ENCODE assay signal across 15 cellular contexts in the genomic region with DNA sequence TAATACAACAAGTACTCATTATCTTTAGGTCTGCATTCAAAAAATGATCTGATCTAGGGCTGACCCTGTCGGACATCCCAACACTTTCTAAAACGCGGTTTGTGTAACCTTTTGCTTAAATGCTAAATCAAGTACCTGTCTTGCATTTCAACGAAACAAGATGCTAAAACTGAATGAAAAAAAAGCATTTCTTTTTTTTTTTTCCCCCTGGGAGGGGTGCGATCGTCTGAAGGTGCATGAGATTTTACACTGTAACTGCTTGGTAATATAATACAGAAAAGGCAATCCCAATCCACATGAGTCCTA.
DNase-seq lines count a peak whose midpoint lies in the region; ATAC-seq and TF ChIP-seq lines count a peak whose summit lies in the region.
"Had no signal": no experiment of that assay in that cellular context is flagged by ENCODE, and none has a peak within 500 bp of the region (broad histone marks: within the 10 kb centered on the region; RNA-seq: fewer than 3 reads in every experiment).

No MANE protein-coding gene starts in this region.

- WGBS in esophagus muscularis mucosa: 23% methylated on average over 6 of the region's 6 CpGs

- intact Hi-C loops in esophagus muscularis mucosa (cut with DNase I): loop anchor here (2.0 to 10.0 kb wide), 5 partner anchors 140 to 1263 kb away; a partner anchor contains a TSS

- no peak for TF ChIP-seq CTCF in esophagus muscularis mucosa (IDR thresholded peaks at IDR 0.05)
- no peak for TF ChIP-seq CTCF in type B pancreatic cell (conservative IDR thresholded peaks at IDR 0.05)

- no peaks in the 10 kb centered on the region for H3K9me3 Mint-ChIP-seq in type B pancreatic cell
- H3K9me3 Mint-ChIP-seq: activated naive CD8-positive, alpha-beta T cell treated with anti-CD3 and anti-CD28 coated beads for 36 hours; stimulated activated memory B cell treated with anti-CD40 and anti-IgM and Interleukin-4, amounts not matched to agents 10 μg/mL and 1 μg/mL and 100 μg/mL, for 72 hours had no signal

- peak overlapping the region; percentile 98 for H3K27ac ChIP-seq in SK-N-MC
- peak overlapping the region; percentile 95 to 98 (median 97) for H3K27ac ChIP-seq in esophagus muscularis mucosa (replicated peaks in 1 of 4)
- H3K27ac ChIP-seq in muscle layer of colon (ENCODE audit: low read depth, low read length): peak overlapping the region; percentile 96

- peak overlapping the region; percentile 91 for H3K4me3 Mint-ChIP-seq in type B pancreatic cell
- H3K4me3 Mint-ChIP-seq: activated naive CD8-positive, alpha-beta T cell treated with anti-CD3 and anti-CD28 coated beads for 36 hours; natural killer cell treated with Interleukin-12 subunit alpha and Interleukin-12 subunit beta and Interleukin-15 and Interleukin-18, amount 100 ng/mL, for 72 hours; stimulated activated memory B cell treated with anti-CD40 and anti-IgM and Interleukin-4, amounts not matched to agents 10 μg/mL and 1 μg/mL and 100 μg/mL, for 72 hours had no signal

- H3K4me3 ChIP-seq in SK-N-MC (peak overlapping the region; percentile 60), esophagus muscularis mucosa (peak overlapping the region; percentile 65 to 73 (median 68)), muscle layer of colon (ENCODE audit: low read depth in 1 of 2, low read length in 2 of 2) (peak overlapping the region; percentile 38 to 81)

- TF ChIP-seq EP300 in esophagus muscularis mucosa (IDR thresholded peaks at IDR 0.05): no peak

- DNase-seq in SK-N-MC (ENCODE audit: low read depth, low spot score) (no peak), esophagus muscularis mucosa (ENCODE audit: extremely low spot score) (no peak), type B pancreatic cell (ENCODE audit: extremely low spot score, unreplicated experiment) (no peak), amniotic stem cell (lab: John Stamatoyannopoulos, UW) (no peak), NCI-H1417 treated with DMSO at 0.1 percent for 48 hours (lab: John Stamatoyannopoulos, UW) (no peak)
- DNase-seq: activated CD4-positive, alpha-beta T cell treated with anti-CD3 and anti-CD28 coated beads for 48 hours; activated naive CD8-positive, alpha-beta T cell treated with anti-CD3 and anti-CD28 coated beads for 36 hours; activated T-cell treated with anti-CD3 and anti-CD28 coated beads for 4 hours; NK-92 treated with Interleukin-12 subunit alpha and Interleukin-12 subunit beta, amount 100 ng/mL, for 24 hours; Right ventricle myocardium superior had no signal

- H3K9ac ChIP-seq in SK-N-MC (ENCODE audit: insufficient read length) (peak overlapping the region; percentile 66), muscle layer of colon (ENCODE audit: low read length) (peak overlapping the region; percentile 96)

- no peaks in the 10 kb centered on the region for H3K36me3 ChIP-seq in SK-N-MC (ENCODE audit: insufficient read depth, low read length)
- no peaks in the 10 kb centered on the region for H3K36me3 ChIP-seq in esophagus muscularis mucosa
- no peaks in the 10 kb centered on the region for H3K36me3 ChIP-seq in muscle layer of colon (ENCODE audit: insufficient read depth, low read length)

- H3K9me3 ChIP-seq in SK-N-MC (ENCODE audit: low read depth, low read length) (no peaks in the 10 kb centered on the region), esophagus muscularis mucosa (no peaks in the 10 kb centered on the region), muscle layer of colon (ENCODE audit: low read length) (no peaks in the 10 kb centered on the region)

- H3K27me3 ChIP-seq in esophagus muscularis mucosa (peaks cover 0 to 52% (median 8%) of the 10 kb centered on the region in 4 donors), muscle layer of colon (ENCODE audit: control insufficient read depth in 1 of 2, insufficient read depth in 2 of 2, low read length in 2 of 2) (peaks cover 0 to 12% of the 10 kb centered on the region in 2 donors)

- peaks cover 32% of the 10 kb centered on the region for H3K4me1 Mint-ChIP-seq in type B pancreatic cell (ENCODE audit: unreplicated experiment)

- ATAC-seq in HG02870 (IDR thresholded peaks at IDR 0.05; ENCODE audit: unreplicated experiment): no peak
- ATAC-seq: natural killer cell treated with Interleukin-12 subunit alpha and Interleukin-12 subunit beta and Interleukin-15 and Interleukin-18, amount 100 ng/mL, for 72 hours; stimulated activated memory B cell treated with anti-CD40 and anti-IgM and Interleukin-4, amounts not matched to agents 10 μg/mL and 1 μg/mL and 100 μg/mL, for 72 hours had no signal

- TF ChIP-seq POLR2A in esophagus muscularis mucosa (IDR thresholded peaks at IDR 0.05; ENCODE audit: low read depth): no peak

- H3K27ac Mint-ChIP-seq in type B pancreatic cell: peak overlapping the region; percentile 94
- H3K27ac Mint-ChIP-seq: activated naive CD8-positive, alpha-beta T cell treated with anti-CD3 and anti-CD28 coated beads for 36 hours; CD14-positive monocyte; natural killer cell treated with Interleukin-12 subunit alpha and Interleukin-12 subunit beta and Interleukin-15 and Interleukin-18, amount 100 ng/mL, for 72 hours; stimulated activated memory B cell treated with anti-CD40 and anti-IgM and Interleukin-4, amounts not matched to agents 10 μg/mL and 1 μg/mL and 100 μg/mL, for 72 hours had no signal

- no peaks in the 10 kb centered on the region for H3K36me3 Mint-ChIP-seq in type B pancreatic cell
- H3K36me3 Mint-ChIP-seq: activated naive CD8-positive, alpha-beta T cell treated with anti-CD3 and anti-CD28 coated beads for 36 hours; stimulated activated memory B cell treated with anti-CD40 and anti-IgM and Interleukin-4, amounts not matched to agents 10 μg/mL and 1 μg/mL and 100 μg/mL, for 72 hours had no signal

- H3K4me1 ChIP-seq in esophagus muscularis mucosa: peaks cover 26 to 84% (median 59%) of the 10 kb centered on the region in 4 donors
- peaks cover 5% of the 10 kb centered on the region for H3K4me1 ChIP-seq in muscle layer of colon (ENCODE audit: insufficient read depth, low read length)

- H3K27me3 Mint-ChIP-seq in type B pancreatic cell: peaks cover 36% of the 10 kb centered on the region
